ENCODE assay signal across 1 cellular context in genomic region chr15:40235201-40235890, GRCh38.
TF ChIP-seq lines count a peak whose summit lies in the region.

No MANE protein-coding gene starts in this region.

TF ChIP-seq in GM23338, 12 proteins besides CTCF, POLR2A, EP300 and RAD21 (continued from another document):
- TF ChIP-seq ZNF462 (CRISPR knock-in tag; IDR thresholded peaks at IDR 0.05) (no peak), POLR2AphosphoS5 (IDR thresholded peaks at IDR 0.05; ENCODE audit: low read depth) (no peak), CREB1 (CRISPR knock-in tag; IDR thresholded peaks at IDR 0.05; ENCODE audit: low read depth) (no peak), EZH2phosphoT487 (IDR thresholded peaks at IDR 0.05; ENCODE audit: unreplicated experiment) (no peak), JUNB (IDR thresholded peaks at IDR 0.05; ENCODE audit: unreplicated experiment) (no peak), ZNF114 (CRISPR knock-in tag; IDR thresholded peaks at IDR 0.05) (no peak), EZH2 (IDR thresholded peaks at IDR 0.05; ENCODE audit: low read depth, unreplicated experiment) (no peak)
- TF ChIP-seq, protein P1, sequence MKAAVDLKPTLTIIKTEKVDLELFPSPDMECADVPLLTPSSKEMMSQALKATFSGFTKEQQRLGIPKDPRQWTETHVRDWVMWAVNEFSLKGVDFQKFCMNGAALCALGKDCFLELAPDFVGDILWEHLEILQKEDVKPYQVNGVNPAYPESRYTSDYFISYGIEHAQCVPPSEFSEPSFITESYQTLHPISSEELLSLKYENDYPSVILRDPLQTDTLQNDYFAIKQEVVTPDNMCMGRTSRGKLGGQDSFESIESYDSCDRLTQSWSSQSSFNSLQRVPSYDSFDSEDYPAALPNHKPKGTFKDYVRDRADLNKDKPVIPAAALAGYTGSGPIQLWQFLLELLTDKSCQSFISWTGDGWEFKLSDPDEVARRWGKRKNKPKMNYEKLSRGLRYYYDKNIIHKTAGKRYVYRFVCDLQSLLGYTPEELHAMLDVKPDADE (IDR thresholded peaks at IDR 0.05), result no peak
- TF ChIP-seq, protein P2, sequence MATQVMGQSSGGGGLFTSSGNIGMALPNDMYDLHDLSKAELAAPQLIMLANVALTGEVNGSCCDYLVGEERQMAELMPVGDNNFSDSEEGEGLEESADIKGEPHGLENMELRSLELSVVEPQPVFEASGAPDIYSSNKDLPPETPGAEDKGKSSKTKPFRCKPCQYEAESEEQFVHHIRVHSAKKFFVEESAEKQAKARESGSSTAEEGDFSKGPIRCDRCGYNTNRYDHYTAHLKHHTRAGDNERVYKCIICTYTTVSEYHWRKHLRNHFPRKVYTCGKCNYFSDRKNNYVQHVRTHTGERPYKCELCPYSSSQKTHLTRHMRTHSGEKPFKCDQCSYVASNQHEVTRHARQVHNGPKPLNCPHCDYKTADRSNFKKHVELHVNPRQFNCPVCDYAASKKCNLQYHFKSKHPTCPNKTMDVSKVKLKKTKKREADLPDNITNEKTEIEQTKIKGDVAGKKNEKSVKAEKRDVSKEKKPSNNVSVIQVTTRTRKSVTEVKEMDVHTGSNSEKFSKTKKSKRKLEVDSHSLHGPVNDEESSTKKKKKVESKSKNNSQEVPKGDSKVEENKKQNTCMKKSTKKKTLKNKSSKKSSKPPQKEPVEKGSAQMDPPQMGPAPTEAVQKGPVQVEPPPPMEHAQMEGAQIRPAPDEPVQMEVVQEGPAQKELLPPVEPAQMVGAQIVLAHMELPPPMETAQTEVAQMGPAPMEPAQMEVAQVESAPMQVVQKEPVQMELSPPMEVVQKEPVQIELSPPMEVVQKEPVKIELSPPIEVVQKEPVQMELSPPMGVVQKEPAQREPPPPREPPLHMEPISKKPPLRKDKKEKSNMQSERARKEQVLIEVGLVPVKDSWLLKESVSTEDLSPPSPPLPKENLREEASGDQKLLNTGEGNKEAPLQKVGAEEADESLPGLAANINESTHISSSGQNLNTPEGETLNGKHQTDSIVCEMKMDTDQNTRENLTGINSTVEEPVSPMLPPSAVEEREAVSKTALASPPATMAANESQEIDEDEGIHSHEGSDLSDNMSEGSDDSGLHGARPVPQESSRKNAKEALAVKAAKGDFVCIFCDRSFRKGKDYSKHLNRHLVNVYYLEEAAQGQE (IDR thresholded peaks at IDR 0.05; ENCODE audit: unreplicated experiment), result no peak
